In genomic region chr19:31269425-31270127, GRCh38 we compare ENCODE assay signal across 19 cellular contexts.
DNase-seq lines count a peak whose midpoint lies in the region; FAIRE-seq and TF ChIP-seq lines count a peak whose summit lies in the region.
"Had no signal": no experiment of that assay in that cellular context is flagged by ENCODE, and none has a peak within 500 bp of the region (broad histone marks: within the 10 kb centered on the region; RNA-seq: fewer than 3 reads in every experiment).

No MANE protein-coding gene starts in this region.

- no peak overlapping the region for H3K9ac ChIP-seq in SK-N-SH
- H3K9ac ChIP-seq: BLaER1 treated with 17β-estradiol and CSF1 and Interleukin-3, amounts not matched to agents 10 nM and 100 nM had no signal

- DNase-seq in activated effector memory CD4-positive, alpha-beta T cell treated with anti-CD3 and anti-CD28 coated beads, Interleukin-2, amount 50 U/mL, for 16 hours, result peak; percentile 53
- DNase-seq in activated effector memory CD4-positive, alpha-beta T cell treated with Interleukin-2 at 50 U/mL for 16 hours, result no peak
- DNase-seq in SK-N-SH, result peak; percentile 67
- DNase-seq in sigmoid colon, result peak; percentile 39
- DNase-seq in mucosa of gallbladder (ENCODE audit: low spot score), result no peak
- DNase-seq in MCF 10A (ENCODE audit: unreplicated experiment), result no peak
- no peak for DNase-seq in NK-92 (lab: John Stamatoyannopoulos, UW; ENCODE audit: unreplicated experiment)
- DNase-seq: H7; Kasumi-1; MV-4-11; NCI-H1436; NCI-H2029 treated with DMSO at 0.1 percent for 48 hours; NCI-H510A treated with DMSO at 0.1 percent for 48 hours; NK-92 treated with Interleukin-12 subunit alpha and Interleukin-12 subunit beta, amount 100 ng/mL, for 24 hours; PC-9 had no signal

- H2AFZ ChIP-seq in SK-N-SH (ENCODE audit: low read depth), result no peak overlapping the region
- H2AFZ ChIP-seq: PC-9 had no signal

- H3K4me3 ChIP-seq in SK-N-SH (ENCODE audit: low read depth in 2 of 2, low read length in 1 of 2) (no peak overlapping the region; a peak in 1 of 4 replicates), sigmoid colon (no peak overlapping the region)
- H3K4me3 ChIP-seq: BLaER1 treated with 17β-estradiol and CSF1 and Interleukin-3, amounts not matched to agents 10 nM and 100 nM; PC-9 had no signal

- no peak overlapping the region for H3K27ac Mint-ChIP-seq in MCF 10A (ENCODE audit: low read depth, unreplicated experiment)

- no peaks in the 10 kb centered on the region for H3K27me3 ChIP-seq in SK-N-SH (ENCODE audit: insufficient read depth)
- no peaks in the 10 kb centered on the region for H3K27me3 ChIP-seq in sigmoid colon
- H3K27me3 ChIP-seq: BLaER1 treated with 17β-estradiol and CSF1 and Interleukin-3, amounts not matched to agents 10 nM and 100 nM had no signal

- TF ChIP-seq RAD21 in SK-N-SH (IDR thresholded peaks at IDR 0.05; ENCODE audit: low read length), result no peak; the same call in 1 of the 2 replicates

- peaks cover 0 to 47% of the 10 kb centered on the region in 2 experiments; a peak in 2 of 4 replicates for H3K4me1 ChIP-seq in SK-N-SH (ENCODE audit: control insufficient read depth in 1 of 2, insufficient read depth in 2 of 2, low read depth in 1 of 2, low read length in 1 of 2)
- H3K4me1 ChIP-seq in sigmoid colon, result peaks cover 0 to 19% (median 11%) of the 10 kb centered on the region in 4 donors

- 37% methylated on average over 5 of the region's 10 CpGs for WGBS in SK-N-SH (ENCODE audit: low lambda C conversion rate)
- 74 to 83% methylated on average over 10 of the region's 10 CpGs for WGBS in sigmoid colon, 2 donors

- no TSS peak for BruUV-seq in MCF 10A (replicated peaks; lab: Mats Ljungman, UMichigan)

- H3K9me3 ChIP-seq in SK-N-SH, result no peaks in the 10 kb centered on the region
- no peaks in the 10 kb centered on the region for H3K9me3 ChIP-seq in sigmoid colon

- H3K27me3 Mint-ChIP-seq in MCF 10A (ENCODE audit: insufficient read depth, unreplicated experiment), result no peaks in the 10 kb centered on the region

- H3K27ac ChIP-seq in SK-N-SH (ENCODE audit: low read depth in 2 of 2, low read length in 1 of 2), result peak overlapping the region; percentile 1 to 89; a peak in 2 of 4 replicates
- no peak overlapping the region for H3K27ac ChIP-seq in sigmoid colon
- H3K27ac ChIP-seq: 22Rv1; BLaER1 treated with 17β-estradiol and CSF1 and Interleukin-3, amounts not matched to agents 10 nM and 100 nM; PC-9 had no signal

- TF ChIP-seq EP300 in SK-N-SH (IDR thresholded peaks at IDR 0.05; ENCODE audit: borderline replicate concordance in 1 of 2, low read depth in 1 of 2, low read length in 1 of 2) (peak in 1 of 2 experiments; percentile 71; a peak in 2 of 4 replicates), sigmoid colon (IDR thresholded peaks at IDR 0.05) (no peak)

- H3K79me2 ChIP-seq in SK-N-SH (ENCODE audit: insufficient read depth), result no peaks in the 10 kb centered on the region

- peak overlapping the region; percentile 22 for H3K4me2 ChIP-seq in SK-N-SH
- H3K4me2 ChIP-seq: BLaER1 treated with 17β-estradiol and CSF1 and Interleukin-3, amounts not matched to agents 10 nM and 100 nM; PC-9 had no signal

- H3K9me3 Mint-ChIP-seq in MCF 10A (ENCODE audit: unreplicated experiment), result peaks cover 14% of the 10 kb centered on the region

- H3K36me3 ChIP-seq in SK-N-SH (replicated peaks in 1 of 2; ENCODE audit: control insufficient read depth in 1 of 2, insufficient read depth in 2 of 2, low read length in 1 of 2) (no peaks in the 10 kb centered on the region), sigmoid colon (no peaks in the 10 kb centered on the region)

- no peak for TF ChIP-seq POLR2A in sigmoid colon (IDR thresholded peaks at IDR 0.05)

- POLR2A ChIA-PET in SK-N-SH (lab: Yijun Ruan, JAX) (no interaction called here), MCF 10A (lab: Yijun Ruan, JAX) (no interaction called here)

- no peak overlapping the region for H3K4me3 Mint-ChIP-seq in MCF 10A (ENCODE audit: unreplicated experiment)

- TF ChIP-seq CTCF in SK-N-SH (IDR thresholded peaks at IDR 0.05) (no peak), sigmoid colon (IDR thresholded peaks at IDR 0.05) (no peak), MCF 10A (IDR thresholded peaks at IDR 0.05; ENCODE audit: unreplicated experiment) (no peak)

- intact Hi-C loops in sigmoid colon (cut with DNase I) (no loop called here), MCF 10A (cut with micrococcal nuclease) (no loop called here)

- H4K20me1 ChIP-seq in SK-N-SH (ENCODE audit: insufficient read depth), result no peaks in the 10 kb centered on the region

- peak; percentile 18 for FAIRE-seq in endometrium (lab: Jason Lieb, UNC)
- FAIRE-seq: GM18507 had no signal

- peaks cover 6% of the 10 kb centered on the region for H3K36me3 Mint-ChIP-seq in MCF 10A (ENCODE audit: insufficient read depth, unreplicated experiment)

- no peaks in the 10 kb centered on the region for H3K4me1 Mint-ChIP-seq in MCF 10A (ENCODE audit: insufficient read depth, unreplicated experiment)

- H3K9me2 ChIP-seq in SK-N-SH, result no peaks in the 10 kb centered on the region

- CTCF ChIA-PET in SK-N-SH (lab: Yijun Ruan, JAX) (interaction anchor here (0.7 to 1.7 kb wide), 3 partner anchors 10 to 69 kb away, joined by 3 to 5 read pairs (median 3); no protein-coding TSS in a partner anchor), MCF 10A (lab: Yijun Ruan, JAX) (interaction anchor here (0.7 kb wide), 1 partner anchor 267 kb away, joined by 3 read pairs; no protein-coding TSS in a partner anchor)

- no peaks in the 10 kb centered on the region for H3F3A ChIP-seq in SK-N-SH (replicated peaks; ENCODE audit: insufficient read depth)

TF ChIP-seq in SK-N-SH, 30 proteins besides CTCF, POLR2A, EP300 and RAD21:
- no peak for TF ChIP-seq FOXM1 (IDR thresholded peaks at IDR 0.05; ENCODE audit: low read depth)
- no peak for TF ChIP-seq TEAD4 (IDR thresholded peaks at IDR 0.05; ENCODE audit: borderline replicate concordance, insufficient read depth)
- no peak for TF ChIP-seq MAX (IDR thresholded peaks at IDR 0.05; ENCODE audit: low read depth)
- no peak for TF ChIP-seq TCF12 (IDR thresholded peaks at IDR 0.05)
- TF ChIP-seq REST (IDR thresholded peaks at IDR 0.05; ENCODE audit: low read depth, low read length), result no peak
- no peak for TF ChIP-seq ZBTB33 (IDR thresholded peaks at IDR 0.05; ENCODE audit: borderline replicate concordance, low read depth)
- no peak for TF ChIP-seq GABPA (IDR thresholded peaks at IDR 0.05; ENCODE audit: low read depth)
- TF ChIP-seq MXI1 (IDR thresholded peaks at IDR 0.05; ENCODE audit: low read depth, low read length), result peak; percentile 66
- TF ChIP-seq SIN3A (IDR thresholded peaks at IDR 0.05; ENCODE audit: borderline replicate concordance, low read depth, low read length), result no peak
- no peak for TF ChIP-seq EZH2phosphoT487 (IDR thresholded peaks at IDR 0.05; ENCODE audit: borderline replicate concordance, low read depth)
- TF ChIP-seq GATA2 (CRISPR knock-in tag; IDR thresholded peaks at IDR 0.05), result peak; percentile 27; the same call in 1 of the 2 replicates
- peak; percentile 61; the same call in 1 of the 2 replicates for TF ChIP-seq RCOR1 (IDR thresholded peaks at IDR 0.05; ENCODE audit: low read length)
- TF ChIP-seq CHD2 (IDR thresholded peaks at IDR 0.05; ENCODE audit: low read length, partially characterized antibody), result no peak
TF ChIP-seq in SK-N-SH: peak in this region for 3.

Comparison
In these comparisons a context has a peak if more than half of its experiments do, and no peak if none do; other contexts are left out.
1. DNase-seq: peak in activated effector memory CD4-positive, alpha-beta T cell treated with anti-CD3 and anti-CD28 coated beads, Interleukin-2, amount 50 U/mL, for 16 hours (single experiment), SK-N-SH (single experiment) and sigmoid colon (single experiment); none in activated effector memory CD4-positive, alpha-beta T cell treated with Interleukin-2 at 50 U/mL for 16 hours (single experiment), mucosa of gallbladder (single experiment), MCF 10A (single experiment) and NK-92 (single experiment).
2. H3K27ac ChIP-seq: peak in SK-N-SH (2 of 2); none in sigmoid colon (0 of 4).